Comparison of ENCODE assay signal across 1 cellular context in genomic region chr2:68441179-68441993, GRCh38.
TF ChIP-seq lines count a peak whose summit lies in the region.

No MANE protein-coding gene starts in this region.

TF ChIP-seq in K562, 482 proteins besides CTCF, POLR2A, EP300 and RAD21 (continued from another document and continues in another):
- TF ChIP-seq CTCFL (IDR thresholded peaks at IDR 0.05; ENCODE audit: borderline replicate concordance, insufficient read depth, low read depth, low read length, poor library complexity, severe bottlenecking) (no peak), ZNF133 (CRISPR knock-in tag; IDR thresholded peaks at IDR 0.05) (no peak), ELF1 (tag; IDR thresholded peaks at IDR 0.05) (peak; percentile 46; the same call in 1 of the 2 replicates), SRSF1 (IDR thresholded peaks at IDR 0.05; ENCODE audit: low read depth, low read length) (no peak), SOX6 (IDR thresholded peaks at IDR 0.05) (peak; percentile 37; the same call in 1 of the 2 replicates), SMAD3 (CRISPR knock-in tag; conservative IDR thresholded peaks at IDR 0.05) (peak; percentile 45; the same call in 1 of the 2 replicates), CREM (IDR thresholded peaks at IDR 0.05; ENCODE audit: low read depth) (peak; percentile 41; the same call in 1 of the 2 replicates), MITF (IDR thresholded peaks at IDR 0.05) (no peak), TCF3 (CRISPR knock-in tag; IDR thresholded peaks at IDR 0.05) (0 out of 2 replicates have a peak, but pooled peaks have one; percentile 33), TAF7 (tag; IDR thresholded peaks at IDR 0.05) (no peak), BHLHE40 (IDR thresholded peaks at IDR 0.05; ENCODE audit: low read length) (no peak), TCF15 (CRISPR knock-in tag; IDR thresholded peaks at IDR 0.05) (no peak), PHB (CRISPR knock-in tag; IDR thresholded peaks at IDR 0.05) (no peak), HNRNPLL (IDR thresholded peaks at IDR 0.05; ENCODE audit: low read depth, low read length, poor library complexity, severe bottlenecking) (no peak), HDAC1 (IDR thresholded peaks at IDR 0.05) (no peak), FOXO4 (CRISPR knock-in tag; IDR thresholded peaks at IDR 0.05) (no peak), ZNF592 (IDR thresholded peaks at IDR 0.05) (0 out of 2 replicates have a peak, but pooled peaks have one; percentile 61), NCOA6 (IDR thresholded peaks at IDR 0.05) (no peak), STAT6 (CRISPR knock-in tag; IDR thresholded peaks at IDR 0.05) (no peak), ZNF239 (CRISPR knock-in tag; IDR thresholded peaks at IDR 0.05) (peak; percentile 42; the same call in 1 of the 2 replicates), ZNF146 (CRISPR knock-in tag; IDR thresholded peaks at IDR 0.05; ENCODE audit: unreplicated experiment) (no peak), CEBPG (CRISPR knock-in tag; IDR thresholded peaks at IDR 0.05) (peak; percentile 71), CEBPG (tag; conservative IDR thresholded peaks at IDR 0.05 in 1 of 2, IDR thresholded peaks at IDR 0.05 in 1 of 2) (peak; percentile 84 to 85), OTX1 (CRISPR knock-in tag; IDR thresholded peaks at IDR 0.05) (no peak), SIN3B (IDR thresholded peaks at IDR 0.05; ENCODE audit: low read depth) (no peak), MYNN (IDR thresholded peaks at IDR 0.05) (peak; percentile 60; the same call in 1 of the 2 replicates), MYNN (CRISPR knock-in tag; IDR thresholded peaks at IDR 0.05) (no peak), SMARCA5 (IDR thresholded peaks at IDR 0.05) (no peak), NFXL1 (CRISPR knock-in tag; IDR thresholded peaks at IDR 0.05) (no peak), FOSL1 (tag; conservative IDR thresholded peaks at IDR 0.05) (peak; percentile 13; the same call in 1 of the 2 replicates), ESRRA (IDR thresholded peaks at IDR 0.05; ENCODE audit: borderline replicate concordance, low read depth) (peak; percentile 59; the same call in 1 of the 2 replicates), ZNF165 (CRISPR knock-in tag; IDR thresholded peaks at IDR 0.05; ENCODE audit: borderline replicate concordance) (no peak), POLR3A (IDR thresholded peaks at IDR 0.05; ENCODE audit: borderline replicate concordance, extremely low read depth, insufficient read depth, insufficient read length) (no peak), ZNF561 (CRISPR knock-in tag; conservative IDR thresholded peaks at IDR 0.05) (no peak), ZBTB7A (IDR thresholded peaks at IDR 0.05; ENCODE audit: borderline replicate concordance, control insufficient read depth, low read depth, low read length) (no peak), ZNF785 (CRISPR knock-in tag; IDR thresholded peaks at IDR 0.05) (0 out of 2 replicates have a peak, but pooled peaks have one; percentile 6), MEF2A (IDR thresholded peaks at IDR 0.05; ENCODE audit: control insufficient read depth, low read depth, low read length) (no peak), ARID3A (IDR thresholded peaks at IDR 0.05; ENCODE audit: borderline replicate concordance, low read depth, low read length) (peak; percentile 61; the same call in 1 of the 2 replicates), NCOA4 (IDR thresholded peaks at IDR 0.05; ENCODE audit: partially characterized antibody) (no peak), MTF1 (CRISPR knock-in tag; IDR thresholded peaks at IDR 0.05; ENCODE audit: borderline replicate concordance) (no peak), AFF1 (IDR thresholded peaks at IDR 0.05; ENCODE audit: low read depth in 1 of 2, partially characterized antibody in 2 of 2) (no peak), DMBX1 (CRISPR knock-in tag; IDR thresholded peaks at IDR 0.05; ENCODE audit: borderline replicate concordance) (no peak), IRF9 (tag; IDR thresholded peaks at IDR 0.05) (peak; percentile 56; the same call in 1 of the 2 replicates), CEBPB (tag; IDR thresholded peaks at IDR 0.05) (peak; percentile 97), ZFP36 (IDR thresholded peaks at IDR 0.05; ENCODE audit: low read depth, low read length, partially characterized antibody) (no peak), CBFA2T3 (IDR thresholded peaks at IDR 0.05) (no peak), CC2D1A (IDR thresholded peaks at IDR 0.05) (peak; percentile 85), SPI1 (IDR thresholded peaks at IDR 0.05; ENCODE audit: borderline replicate concordance, low read depth, low read length) (peak; percentile 36; the same call in 1 of the 2 replicates), TCF7 (IDR thresholded peaks at IDR 0.05; ENCODE audit: borderline replicate concordance) (no peak)
